9 cellular contexts compared by ENCODE assay signal in genomic region chr22:36659762-36660509, GRCh38. TPM values are rescaled to one million over a fixed set of nuclear protein-coding genes. Genes with fewer than 3 reads are reported as not detected.
A peak's percentile ranks its signal among the peaks of the same experiment; 100 is the strongest.
DNase-seq lines count a peak whose midpoint lies in the region; ATAC-seq lines count a peak whose summit lies in the region.
"Had no signal": no experiment of that assay in that cellular context is flagged by ENCODE, and none has a peak within 500 bp of the region (broad histone marks: within the 10 kb centered on the region; RNA-seq: fewer than 3 reads in every experiment).

No MANE protein-coding gene starts in this region.

- H3K4me1 Mint-ChIP-seq in dendritic cell treated with granulocyte-macrophage colony-stimulating factor and Interleukin-4, amounts not matched to agents 40 ng/mL and 50 ng/mL, for 4 days (ENCODE audit: low read depth), result peaks cover 38% of the 10 kb centered on the region

- peaks cover 23% of the 10 kb centered on the region for H3K27me3 Mint-ChIP-seq in dendritic cell treated with granulocyte-macrophage colony-stimulating factor and Interleukin-4, amounts not matched to agents 40 ng/mL and 50 ng/mL, for 4 days

- H3K9me3 ChIP-seq in SJSA1 (replicated peaks), result no peaks in the 10 kb centered on the region

- no peaks in the 10 kb centered on the region for H3K36me3 Mint-ChIP-seq in dendritic cell treated with granulocyte-macrophage colony-stimulating factor and Interleukin-4, amounts not matched to agents 40 ng/mL and 50 ng/mL, for 4 days (ENCODE audit: low read depth)

- peak overlapping the region; percentile 18 for H3K4me3 ChIP-seq in SJSA1

- peak overlapping the region; percentile 25 for H3K4me3 Mint-ChIP-seq in dendritic cell treated with granulocyte-macrophage colony-stimulating factor and Interleukin-4, amounts not matched to agents 40 ng/mL and 50 ng/mL, for 4 days

- peaks cover 26% of the 10 kb centered on the region for H3K27me3 ChIP-seq in SJSA1 (replicated peaks)

- peaks cover 10% of the 10 kb centered on the region for H3K9me3 Mint-ChIP-seq in dendritic cell treated with granulocyte-macrophage colony-stimulating factor and Interleukin-4, amounts not matched to agents 40 ng/mL and 50 ng/mL, for 4 days

- DNase-seq in CD1c-positive myeloid dendritic cell (ENCODE audit: extremely low spot score) (peak; percentile 74), HUDEP-2 (lab: John Stamatoyannopoulos, UW; ENCODE audit: unreplicated experiment in 76 of 76) (peak in 75 of 76 experiments; percentile 19 to 95 (median 83)), SJSA1 (ENCODE audit: low read depth in 1 of 2, low spot score in 2 of 2) (peak; percentile 98), lung microvascular endothelial cell (ENCODE audit: low read depth in 2 of 2) (peak; percentile 85 to 92)
- peak; percentile 9 for DNase-seq in stimulated activated CD8-positive, alpha-beta memory T cell treated with anti-CD3 and anti-CD28 coated beads, Interleukin-7, amount 100 ng/mL, for 24 hours (ENCODE audit: low read depth)
- DNase-seq in stimulated activated naive CD4-positive, alpha-beta T cell (lab: John Stamatoyannopoulos, UW), result no peak

- H3K4me1 ChIP-seq in SJSA1 (replicated peaks), result peaks cover 20% of the 10 kb centered on the region

- no peak for ATAC-seq in HG03139 (IDR thresholded peaks at IDR 0.05; ENCODE audit: unreplicated experiment)

- H3K36me3 ChIP-seq in SJSA1, result no peaks in the 10 kb centered on the region

- peak overlapping the region; percentile 31 for H3K27ac ChIP-seq in SJSA1

- peak overlapping the region; percentile 71 for H3K27ac Mint-ChIP-seq in dendritic cell treated with granulocyte-macrophage colony-stimulating factor and Interleukin-4, amounts not matched to agents 40 ng/mL and 50 ng/mL, for 4 days

- intact Hi-C loops in dendritic cell treated with granulocyte-macrophage colony-stimulating factor and Interleukin-4, amounts not matched to agents 40 ng/mL and 50 ng/mL, for 4 days (cut with micrococcal nuclease), result no loop called here

RNA-seq across cellular contexts. Expression of gene CACNG2, which starts 43.6 kb away (rescaled TPM):
- total RNA-seq in SJSA1 (2014; rRNA removed; shearing (Covaris generic)), result not detected in 2 replicates
- not detected in 2 replicates for total RNA-seq in lung microvascular endothelial cell
- total RNA-seq: mononuclear cell had no signal

Comparison
In these comparisons a context has a peak if more than half of its experiments do, and no peak if none do; other contexts are left out.
1. DNase-seq: peak in CD1c-positive myeloid dendritic cell (single experiment), HUDEP-2 (75 of 76), SJSA1 (2 of 2), lung microvascular endothelial cell (2 of 2) and stimulated activated CD8-positive, alpha-beta memory T cell treated with anti-CD3 and anti-CD28 coated beads, Interleukin-7, amount 100 ng/mL, for 24 hours (single experiment); none in stimulated activated naive CD4-positive, alpha-beta T cell (0 of 6).